ENCODE assay signal across 11 cellular contexts in the genomic region with DNA sequence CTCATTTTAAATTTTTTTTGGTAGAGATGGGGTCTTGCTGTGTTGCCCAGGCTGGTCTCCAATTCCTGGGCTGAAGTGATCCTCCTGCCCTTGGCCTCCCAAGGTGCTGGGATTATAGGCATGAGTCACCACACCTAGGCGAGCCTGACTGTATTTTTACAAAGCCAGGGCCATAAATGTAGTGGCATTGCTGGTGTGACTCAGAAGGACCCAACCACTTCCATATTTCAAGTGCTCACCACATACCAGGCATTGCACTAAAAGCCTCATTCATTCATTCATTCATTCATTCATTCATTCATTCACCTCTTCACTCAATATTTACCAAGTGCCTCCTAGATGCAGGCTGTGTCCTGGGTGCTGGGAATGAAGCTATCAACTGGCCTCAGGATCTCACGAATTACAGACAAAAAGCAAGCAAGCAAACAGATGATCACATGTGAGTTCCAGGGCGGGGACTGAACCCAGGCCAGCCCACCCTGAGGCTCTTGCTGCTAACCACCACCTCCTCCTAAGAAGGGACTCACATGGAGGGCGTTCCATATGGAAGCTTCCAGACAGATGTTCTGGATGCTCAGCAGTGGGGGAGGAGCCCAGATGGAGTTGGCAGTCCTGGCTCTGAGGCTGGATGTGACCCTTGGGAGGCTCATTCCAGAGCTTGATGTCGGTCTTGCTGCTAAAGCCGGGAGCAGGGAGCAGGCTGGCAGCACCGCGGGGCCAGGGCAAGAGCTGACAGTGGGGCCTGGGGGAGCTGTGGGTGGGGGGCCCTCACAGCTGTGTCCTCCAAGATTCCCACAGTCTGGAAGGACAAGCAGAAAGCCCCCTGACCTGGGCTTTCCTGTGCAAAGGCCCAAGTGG.
DNase-seq lines count a peak whose midpoint lies in the region; ATAC-seq, FAIRE-seq and TF ChIP-seq lines count a peak whose summit lies in the region.
"Had no signal": no experiment of that assay in that cellular context is flagged by ENCODE, and none has a peak within 500 bp of the region (broad histone marks: within the 10 kb centered on the region; RNA-seq: fewer than 3 reads in every experiment).

No MANE protein-coding gene starts in this region.

- no peak for ATAC-seq in GM21825 (IDR thresholded peaks at IDR 0.05; ENCODE audit: unreplicated experiment)
- ATAC-seq: SK-N-SH treated with all-trans-retinoic acid at 6 μM for 48 hours had no signal

- H3K36me3 ChIP-seq in ovary = no peaks in the 10 kb centered on the region

- intact Hi-C loops in ovary (cut with DNase I) = no loop called here

- H3K4me3 ChIP-seq in ovary = no peak overlapping the region

- no peak for TF ChIP-seq CTCF in nephron progenitor cell (IDR thresholded peaks at IDR 0.05)
- no peak for TF ChIP-seq CTCF in ovary (IDR thresholded peaks at IDR 0.05)

- H3K27ac ChIP-seq in ovary = no peak overlapping the region

- H3K4me1 Mint-ChIP-seq in nephron progenitor cell = peaks cover 51% of the 10 kb centered on the region

- no peak for TF ChIP-seq EP300 in ovary (IDR thresholded peaks at IDR 0.05)

- DNase-seq in GM12891 (ENCODE audit: insufficient read length, low spot score) (no peak), LHCN-M2 (ENCODE audit: low read depth) (peak; percentile 24), astrocyte of the hippocampus (ENCODE audit: low read depth, low spot score) (peak; percentile 34), nephron progenitor cell (no peak), ovary (no peak), foreskin melanocyte (no peak)
- DNase-seq: midbrain, NCI-H446 treated with DMSO at 0.1 percent for 48 hours had no signal

- 45 to 63% (median 48%) methylated on average over 8 of the region's 8 CpGs for WGBS in ovary, 3 donors

- peak overlapping the region; percentile 51 for H3K27ac Mint-ChIP-seq in nephron progenitor cell

- H3K9me3 Mint-ChIP-seq in nephron progenitor cell = no peaks in the 10 kb centered on the region

- no peak overlapping the region for H3K4me3 Mint-ChIP-seq in nephron progenitor cell

- TF ChIP-seq POLR2A in GM12891 (IDR thresholded peaks at IDR 0.05; ENCODE audit: low read depth, low read length) (no peak), ovary (IDR thresholded peaks at IDR 0.05) (no peak)

- H3K27me3 Mint-ChIP-seq in nephron progenitor cell (ENCODE audit: low read depth, poor library complexity) = peaks cover 14% of the 10 kb centered on the region

- no peaks in the 10 kb centered on the region for H3K36me3 Mint-ChIP-seq in nephron progenitor cell (ENCODE audit: low read depth)

- no peaks in the 10 kb centered on the region for H3K9me3 ChIP-seq in ovary

- no peaks in the 10 kb centered on the region for H3K27me3 ChIP-seq in ovary

- no peaks in the 10 kb centered on the region for H3K4me1 ChIP-seq in ovary (ENCODE audit: insufficient read depth)

- no peak for FAIRE-seq in GM12891 (lab: Jason Lieb, UNC)
- FAIRE-seq: endothelial cell of umbilical vein had no signal

TF ChIP-seq in GM12891, 5 proteins besides CTCF, POLR2A, EP300 and RAD21:
- no peak for TF ChIP-seq POU2F2 (IDR thresholded peaks at IDR 0.05; ENCODE audit: low read depth, low read length)
- peak; percentile 68 for TF ChIP-seq SPI1 (IDR thresholded peaks at IDR 0.05; ENCODE audit: low read depth, low read length)

Comparison
In these comparisons a context has a peak if more than half of its experiments do, and no peak if none do; other contexts are left out.
1. DNase-seq: peak in LHCN-M2 (single experiment) and astrocyte of the hippocampus (single experiment); none in GM12891 (single experiment), nephron progenitor cell (single experiment), ovary (0 of 5) and foreskin melanocyte (single experiment).